In genomic region chr11:119382101-119382500, GRCh38 we compare ENCODE assay signal across 11 cellular contexts. TPM values are rescaled to one million over a fixed set of nuclear protein-coding genes. Genes with fewer than 3 reads are reported as not detected.
DNase-seq lines count a peak whose midpoint lies in the region; ATAC-seq and TF ChIP-seq lines count a peak whose summit lies in the region.
"Had no signal": no experiment of that assay in that cellular context is flagged by ENCODE, and none has a peak within 500 bp of the region (broad histone marks: within the 10 kb centered on the region; RNA-seq: fewer than 3 reads in every experiment).

No MANE protein-coding gene starts in this region.

- H3K4me2 ChIP-seq in GM23338 = peak overlapping the region; percentile 87
- peak overlapping the region; percentile 88 for H3K4me2 ChIP-seq in mesendoderm (ENCODE audit: low read length)

- H3K18ac ChIP-seq in mesendoderm (ENCODE audit: low read length) = no peak overlapping the region

- H2AK5ac ChIP-seq in mesendoderm (ENCODE audit: low read length) = no peak overlapping the region

- H3K4me3 Mint-ChIP-seq in GM23338 (no peak overlapping the region), MCF 10A (ENCODE audit: unreplicated experiment) (no peak overlapping the region)
- no peak overlapping the region for H3K4me3 Mint-ChIP-seq in activated T-cell treated with anti-CD3 and anti-CD28 coated beads, Interleukin-2, amount 50 U/mL, for 4 hours
- H3K4me3 Mint-ChIP-seq: activated CD4-positive, alpha-beta T cell treated with anti-CD3 and anti-CD28 coated beads, Interleukin-2, amount 10 ng/mL, durations not matched to agents 7 days and 5 days; dendritic cell treated with granulocyte-macrophage colony-stimulating factor and Interleukin-4, amounts not matched to agents 40 ng/mL and 50 ng/mL, for 4 days had no signal

- H3K4me1 Mint-ChIP-seq in GM23338 (peaks cover 27% of the 10 kb centered on the region), MCF 10A (ENCODE audit: insufficient read depth, unreplicated experiment) (peaks cover 5% of the 10 kb centered on the region)
- H3K4me1 Mint-ChIP-seq in activated T-cell treated with anti-CD3 and anti-CD28 coated beads, Interleukin-2, amount 50 U/mL, for 4 hours (ENCODE audit: low read depth) = no peaks in the 10 kb centered on the region

- no peak overlapping the region for H2BK120ac ChIP-seq in mesendoderm (ENCODE audit: low read depth, low read length)

- H3K23ac ChIP-seq in mesendoderm (ENCODE audit: low read length) = no peak overlapping the region

- no peaks in the 10 kb centered on the region for H3K9me2 ChIP-seq in GM23338 (ENCODE audit: insufficient read depth)

- peak overlapping the region; percentile 83 for H2AFZ ChIP-seq in GM23338

- H4K20me1 ChIP-seq in GM23338 (replicated peaks; ENCODE audit: insufficient read depth) = no peaks in the 10 kb centered on the region

- CTCF ChIA-PET in A673 (lab: Charles Lee) = interaction anchor here (1.1 kb wide), 1 partner anchor 26 kb away, joined by 4 read pairs; no protein-coding TSS in a partner anchor
- CTCF ChIA-PET in MCF 10A (lab: Yijun Ruan, JAX) = interaction anchor here (0.6 to 19.9 kb wide), 13 partner anchors 10 to 237 kb away, joined by 3 to 415 read pairs (median 5); no protein-coding TSS in a partner anchor

- POLR2A ChIA-PET in A673 (lab: Charles Lee; ENCODE audit: low non-redundant PET) = no interaction called here
- POLR2A ChIA-PET in MCF 10A (lab: Yijun Ruan, JAX) = interaction anchor here (0.7 to 3.5 kb wide), 10 partner anchors 14 to 692 kb away, joined by 3 to 19 read pairs (median 5); partner anchors contain the start of gene NECTIN1

- H3K36me3 Mint-ChIP-seq in GM23338 (ENCODE audit: low read depth) = no peaks in the 10 kb centered on the region
- H3K36me3 Mint-ChIP-seq in MCF 10A (ENCODE audit: insufficient read depth, unreplicated experiment) = no peaks in the 10 kb centered on the region
- H3K36me3 Mint-ChIP-seq in activated T-cell treated with anti-CD3 and anti-CD28 coated beads, Interleukin-2, amount 50 U/mL, for 4 hours (ENCODE audit: insufficient read depth) = no peaks in the 10 kb centered on the region

- BruUV-seq in A673 (replicated peaks; lab: Mats Ljungman, UMichigan) (TSS peak; percentile 90), MCF 10A (replicated peaks; lab: Mats Ljungman, UMichigan) (TSS peak; percentile 90)

- H3K27ac ChIP-seq in A673 (ENCODE audit: low read depth, low read length, poor library complexity, severe bottlenecking) = no peak overlapping the region
- no peak overlapping the region for H3K27ac ChIP-seq in GM23338 (ENCODE audit: low read depth)
- H3K27ac ChIP-seq in mesendoderm (ENCODE audit: low read depth, low read length) = no peak overlapping the region

- ATAC-seq in GM23338 = no peak
- ATAC-seq in activated T-cell treated with anti-CD3 and anti-CD28 coated beads, Interleukin-2, amount 50 U/mL, for 4 hours = no peak
- no peak for ATAC-seq in HG02610 (IDR thresholded peaks at IDR 0.05; ENCODE audit: unreplicated experiment)
- ATAC-seq in GM19463 (IDR thresholded peaks at IDR 0.05; ENCODE audit: unreplicated experiment) = no peak
- no peak for ATAC-seq in GM19328 (IDR thresholded peaks at IDR 0.05; ENCODE audit: unreplicated experiment)

- no peaks in the 10 kb centered on the region for H3K9me3 ChIP-seq in A673 (ENCODE audit: low read depth, low read length, poor library complexity, severe bottlenecking)

- WGBS in mesendoderm (ENCODE audit: extremely low coverage, insufficient coverage, low lambda C conversion rate) = no CpG with 5 or more reads among the region's 9 CpGs

- H3K27me3 ChIP-seq in A673 (replicated peaks; ENCODE audit: insufficient read depth, low read depth, low read length, poor library complexity) (no peaks in the 10 kb centered on the region), GM23338 (ENCODE audit: insufficient read depth) (peaks cover 21% of the 10 kb centered on the region), mesendoderm (ENCODE audit: insufficient read depth, low read length, poor library complexity) (no peaks in the 10 kb centered on the region)

- H3K27ac Mint-ChIP-seq in GM23338 (no peak overlapping the region; the same call in 1 of the 2 replicates), MCF 10A (ENCODE audit: low read depth, unreplicated experiment) (no peak overlapping the region)
- H3K27ac Mint-ChIP-seq: activated CD4-positive, alpha-beta T cell treated with anti-CD3 and anti-CD28 coated beads, Interleukin-2, amount 10 ng/mL, durations not matched to agents 7 days and 5 days; dendritic cell treated with granulocyte-macrophage colony-stimulating factor and Interleukin-4, amounts not matched to agents 40 ng/mL and 50 ng/mL, for 4 days had no signal

- H3K56ac ChIP-seq in mesendoderm (ENCODE audit: low read length) = peak overlapping the region; percentile 63

- no peaks in the 10 kb centered on the region for H3K79me1 ChIP-seq in mesendoderm (ENCODE audit: low read length)

- peaks cover 10% of the 10 kb centered on the region; the same call in 1 of the 2 replicates for H3F3A ChIP-seq in GM23338 (replicated peaks; ENCODE audit: low read depth)

- no peak overlapping the region for H3K4ac ChIP-seq in mesendoderm (ENCODE audit: low read depth, low read length)

- no peak overlapping the region for H2BK5ac ChIP-seq in mesendoderm (ENCODE audit: low read length)

- H3K36me3 ChIP-seq in A673 (ENCODE audit: insufficient read depth, low read length, poor library complexity, severe bottlenecking) (no peaks in the 10 kb centered on the region), GM23338 (ENCODE audit: insufficient read depth) (no peaks in the 10 kb centered on the region), mesendoderm (ENCODE audit: control insufficient read depth, insufficient read depth, low read length) (no peaks in the 10 kb centered on the region)

- peak overlapping the region; percentile 4 for H3K9ac ChIP-seq in mesendoderm (ENCODE audit: low read length)

- DNase-seq in A673 (ENCODE audit: low spot score) (no peak), GM23338 (ENCODE audit: low spot score) (peak; percentile 47), MCF 10A (ENCODE audit: unreplicated experiment) (no peak), mesendoderm (peak; percentile 34)
- no peak for DNase-seq in activated T-cell treated with anti-CD3 and anti-CD28 coated beads, Interleukin-2, amount 50 U/mL, for 4 hours

- H4K5ac ChIP-seq in mesendoderm (ENCODE audit: low read length) = no peak overlapping the region

- H4K8ac ChIP-seq in mesendoderm (ENCODE audit: low read depth, low read length) = no peak overlapping the region

- H3K4me3 ChIP-seq in A673 (ENCODE audit: low read depth, low read length, poor library complexity, severe bottlenecking) (peak overlapping the region; percentile 53), GM23338 (peak overlapping the region; percentile 68), mesendoderm (ENCODE audit: low read length) (no peak overlapping the region)

- TF ChIP-seq CTCF in A673 (conservative IDR thresholded peaks at IDR 0.05; ENCODE audit: low read depth, low read length) (no peak), GM23338 (conservative IDR thresholded peaks at IDR 0.05; ENCODE audit: low read depth in 2 of 2) (no peak), MCF 10A (IDR thresholded peaks at IDR 0.05; ENCODE audit: unreplicated experiment) (no peak)

- no peaks in the 10 kb centered on the region for H3K79me2 ChIP-seq in GM23338 (replicated peaks; ENCODE audit: insufficient read depth)
- H3K79me2 ChIP-seq in mesendoderm (ENCODE audit: control insufficient read depth, insufficient read depth, low read length) = no peaks in the 10 kb centered on the region

- intact Hi-C loops in A673 (cut with micrococcal nuclease; ENCODE audit: unreplicated experiment) (loop anchor here (5.0 kb wide), 1 partner anchor 45 kb away; no protein-coding TSS in a partner anchor), MCF 10A (cut with micrococcal nuclease) (no loop called here)

- no peak overlapping the region for H2BK15ac ChIP-seq in mesendoderm (replicated peaks; ENCODE audit: low read depth)

- H3K27me3 Mint-ChIP-seq in GM23338 (ENCODE audit: insufficient read depth, low read depth, poor library complexity) (peaks cover 19% of the 10 kb centered on the region), MCF 10A (ENCODE audit: insufficient read depth, unreplicated experiment) (no peaks in the 10 kb centered on the region)
- no peaks in the 10 kb centered on the region for H3K27me3 Mint-ChIP-seq in activated T-cell treated with anti-CD3 and anti-CD28 coated beads, Interleukin-2, amount 50 U/mL, for 4 hours (ENCODE audit: low read depth)

- peaks cover 6% of the 10 kb centered on the region for H3K4me1 ChIP-seq in A673 (ENCODE audit: insufficient read depth, low read length, poor library complexity, severe bottlenecking)
- H3K4me1 ChIP-seq in GM23338 (ENCODE audit: insufficient read depth) = peaks cover 34% of the 10 kb centered on the region
- peaks cover 26% of the 10 kb centered on the region for H3K4me1 ChIP-seq in mesendoderm (ENCODE audit: control insufficient read depth, low read depth, low read length)

- H3K9me3 Mint-ChIP-seq in GM23338 (no peaks in the 10 kb centered on the region), MCF 10A (ENCODE audit: unreplicated experiment) (no peaks in the 10 kb centered on the region)
- no peaks in the 10 kb centered on the region for H3K9me3 Mint-ChIP-seq in activated T-cell treated with anti-CD3 and anti-CD28 coated beads, Interleukin-2, amount 50 U/mL, for 4 hours
- H3K9me3 Mint-ChIP-seq: activated CD4-positive, alpha-beta T cell treated with anti-CD3 and anti-CD28 coated beads, Interleukin-2, amount 10 ng/mL, durations not matched to agents 7 days and 5 days; dendritic cell treated with granulocyte-macrophage colony-stimulating factor and Interleukin-4, amounts not matched to agents 40 ng/mL and 50 ng/mL, for 4 days had no signal

RNA-seq across cellular contexts. Expression of gene USP2, which starts 0.6 kb away (rescaled TPM):
- total RNA-seq in A673 (2021) = 4.8 and 6.2 TPM in 2 replicates
- total RNA-seq in GM23338 (2014; rRNA removed; shearing (Covaris generic)) = 4.9 and 6.6 TPM in 2 replicates
- polyA plus RNA-seq in GM23338 (2016; fragmentation: Nextera tagmentation; extraction: Ambion mirVana) = 5.0 and 5.9 TPM in 2 replicates
- 0.14 and 0.54 TPM in 2 replicates for total RNA-seq in MCF 10A (2022)
- polyA plus RNA-seq in mesendoderm (2013, experiment 1 of 2) = 6.2 TPM
- 5.9 TPM for polyA plus RNA-seq in mesendoderm (2013, experiment 2 of 2)
- total RNA-seq in activated T-cell treated with anti-CD3 and anti-CD28 coated beads, Interleukin-2, amount 50 U/mL, for 4 hours = under 1 TPM; 0.19 to 0.53 (median 0.37) TPM

RNA-seq across cellular contexts. Expression of gene MFRP, which starts 35.6 kb away (rescaled TPM):
- not detected in 2 replicates for total RNA-seq in A673 (2021)
- 0.03 TPM in 1 of 2 replicates, not detected in the other for total RNA-seq in GM23338 (2014; rRNA removed; shearing (Covaris generic))
- not detected in 2 replicates for polyA plus RNA-seq in GM23338 (2016; fragmentation: Nextera tagmentation; extraction: Ambion mirVana)
- total RNA-seq in MCF 10A (2022) = not detected in 2 replicates
- not detected for polyA plus RNA-seq in mesendoderm (2013, experiment 1 of 2)
- not detected for polyA plus RNA-seq in mesendoderm (2013, experiment 2 of 2)
- total RNA-seq in activated T-cell treated with anti-CD3 and anti-CD28 coated beads, Interleukin-2, amount 50 U/mL, for 4 hours = not detected
- total RNA-seq: activated CD4-positive, alpha-beta T cell treated with anti-CD3 and anti-CD28 coated beads, Interleukin-2, amount 10 ng/mL, durations not matched to agents 7 days and 5 days; sciatic nerve had no signal

RNA-seq across cellular contexts. Expression of gene THY1, which starts 40.9 kb away (rescaled TPM):
- total RNA-seq in A673 (2021) (150 and 187 TPM in 2 replicates), MCF 10A (2022) (not detected in 2 replicates)
- total RNA-seq in GM23338 (2014; rRNA removed; shearing (Covaris generic)) = 515 and 597 TPM in 2 replicates
- 461 and 490 TPM in 2 replicates for polyA plus RNA-seq in GM23338 (2016; fragmentation: Nextera tagmentation; extraction: Ambion mirVana)
- 284 TPM for polyA plus RNA-seq in mesendoderm (2013, experiment 1 of 2)
- polyA plus RNA-seq in mesendoderm (2013, experiment 2 of 2) = 281 TPM
- under 1 TPM; 0.35 to 0.52 (median 0.40) TPM for total RNA-seq in activated T-cell treated with anti-CD3 and anti-CD28 coated beads, Interleukin-2, amount 50 U/mL, for 4 hours

RNA-seq across cellular contexts. Expression of gene C1QTNF5, which starts 41.4 kb away (rescaled TPM):
- total RNA-seq in A673 (2021) = 0.31 TPM in 1 of 2 replicates, not detected in the other
- total RNA-seq in GM23338 (2014; rRNA removed; shearing (Covaris generic)) = 1.9 and 3.0 TPM in 2 replicates
- 1.8 and 1.9 TPM in 2 replicates for polyA plus RNA-seq in GM23338 (2016; fragmentation: Nextera tagmentation; extraction: Ambion mirVana)
- total RNA-seq in MCF 10A (2022) = not detected in 2 replicates
- polyA plus RNA-seq in mesendoderm (2013, experiment 1 of 2) = 0.35 TPM
- 0.32 TPM for polyA plus RNA-seq in mesendoderm (2013, experiment 2 of 2)
- total RNA-seq in activated T-cell treated with anti-CD3 and anti-CD28 coated beads, Interleukin-2, amount 50 U/mL, for 4 hours = not detected
- total RNA-seq: activated CD4-positive, alpha-beta T cell treated with anti-CD3 and anti-CD28 coated beads, Interleukin-2, amount 10 ng/mL, durations not matched to agents 7 days and 5 days had no signal

RNA-seq across cellular contexts. Expression of gene RNF26, which starts 47.8 kb away (rescaled TPM):
- total RNA-seq in A673 (2021) (81.3 and 89.3 TPM in 2 replicates), MCF 10A (2022) (19.2 and 20.9 TPM in 2 replicates)
- total RNA-seq in GM23338 (2014; rRNA removed; shearing (Covaris generic)) = 53.6 and 58.3 TPM in 2 replicates
- 28.7 and 31.8 TPM in 2 replicates for polyA plus RNA-seq in GM23338 (2016; fragmentation: Nextera tagmentation; extraction: Ambion mirVana)
- polyA plus RNA-seq in mesendoderm (2013, experiment 1 of 2) = 59.6 TPM
- polyA plus RNA-seq in mesendoderm (2013, experiment 2 of 2) = 61.0 TPM
- total RNA-seq in activated T-cell treated with anti-CD3 and anti-CD28 coated beads, Interleukin-2, amount 50 U/mL, for 4 hours = 10 to 100 TPM; 18.6 to 20.7 (median 18.9) TPM

Comparison
In these comparisons a context has a peak if more than half of its experiments do, and no peak if none do; other contexts are left out.
1. DNase-seq: peak in GM23338 (single experiment) and mesendoderm (single experiment); none in A673 (single experiment), MCF 10A (single experiment) and activated T-cell treated with anti-CD3 and anti-CD28 coated beads, Interleukin-2, amount 50 U/mL, for 4 hours (single experiment).
2. RNA of gene THY1, which starts 40.9 kb away (total RNA-seq): 515 to 597 TPM in GM23338 and 150 to 187 TPM in A673; 0.35 to 0.52 TPM in activated T-cell treated with anti-CD3 and anti-CD28 coated beads, Interleukin-2, amount 50 U/mL, for 4 hours and not detected in MCF 10A; every median in the first group is over 10 times any median in the second.